ENCODE assay signal across 9 cellular contexts in genomic region chr9:98172604-98173003, GRCh38. TPM values are rescaled to one million over a fixed set of nuclear protein-coding genes. Genes with fewer than 3 reads are reported as not detected.
DNase-seq lines count a peak whose midpoint lies in the region; ATAC-seq and TF ChIP-seq lines count a peak whose summit lies in the region.
"Had no signal": no experiment of that assay in that cellular context is flagged by ENCODE, and none has a peak within 500 bp of the region (broad histone marks: within the 10 kb centered on the region; RNA-seq: fewer than 3 reads in every experiment).

No MANE protein-coding gene starts in this region.

- H3K9me3 Mint-ChIP-seq in chondrocyte (ENCODE audit: low read depth): no peaks in the 10 kb centered on the region

- in situ Hi-C loops in T47D (cut with HindIII; ENCODE audit: low pct_unique_long_range_greater_than_20kb, low sequenced_read_pairs): no loop called here
- in situ Hi-C loops in mammary epithelial cell (cut with MboI; ENCODE audit: low sequenced_read_pairs in 2 of 2): loop anchor here in 1 of 2 donors (25.0 kb wide), 1 partner anchor 90 kb away; the partner anchor contains the start of gene TBC1D2

- H3K27me3 Mint-ChIP-seq in chondrocyte (ENCODE audit: low read depth): no peaks in the 10 kb centered on the region

- H3K36me3 ChIP-seq in mammary epithelial cell (ENCODE audit: insufficient read depth, low read length): no peaks in the 10 kb centered on the region
- H3K36me3 ChIP-seq: gastrocnemius medialis had no signal

- intact Hi-C loops in mammary epithelial cell (cut with micrococcal nuclease): no loop called here

- no peak overlapping the region for H3K9ac ChIP-seq in mammary epithelial cell (ENCODE audit: insufficient read depth, low read length)

- no peak overlapping the region for H2AFZ ChIP-seq in mammary epithelial cell (ENCODE audit: low read depth, low read length)

- no peak overlapping the region for H3K27ac Mint-ChIP-seq in chondrocyte (ENCODE audit: unreplicated experiment)

- H3K4me1 Mint-ChIP-seq in chondrocyte (ENCODE audit: low read depth): peaks cover 15% of the 10 kb centered on the region

- dilution Hi-C loops in mammary epithelial cell (cut with HindIII; ENCODE audit: low sequenced_read_pairs): no loop called here

- H3K4me3 Mint-ChIP-seq in chondrocyte (ENCODE audit: unreplicated experiment): no peak overlapping the region

- peak; percentile 38 to 82 for DNase-seq in T47D (ENCODE audit: low read depth in 1 of 2, low spot score in 1 of 2)
- no peak for DNase-seq in mammary epithelial cell
- peak; percentile 99 for DNase-seq in NCI-H524 treated with DMSO at 0.1 percent for 48 hours (lab: John Stamatoyannopoulos, UW)
- DNase-seq in fibroblast of the aortic adventitia (ENCODE audit: low read depth): peak; percentile 4
- DNase-seq in AG08396 (ENCODE audit: low spot score): no peak
- DNase-seq in HuH-7.5 (ENCODE audit: low spot score): no peak
- no peak for DNase-seq in chondrocyte (ENCODE audit: low spot score)
- DNase-seq: gastrocnemius medialis had no signal

- H3K9me3 ChIP-seq in mammary epithelial cell (replicated peaks; ENCODE audit: insufficient read depth, low read length): no peaks in the 10 kb centered on the region
- H3K9me3 ChIP-seq: gastrocnemius medialis had no signal

- peaks cover 22% of the 10 kb centered on the region for H3K79me2 ChIP-seq in mammary epithelial cell (ENCODE audit: insufficient read depth, low read length)

- no peak overlapping the region for H3K4me2 ChIP-seq in mammary epithelial cell (ENCODE audit: insufficient read depth, low read depth, low read length)

- H3K27ac ChIP-seq in mammary epithelial cell (ENCODE audit: insufficient read depth, low read depth, low read length): no peak overlapping the region
- H3K27ac ChIP-seq: gastrocnemius medialis had no signal

- no TSS peak for BruUV-seq in mammary epithelial cell (replicated peaks; lab: Mats Ljungman, UMichigan)

- no peak overlapping the region for H3K4me3 ChIP-seq in mammary epithelial cell (replicated peaks in 1 of 3; ENCODE audit: insufficient read depth in 1 of 3, low read depth in 2 of 3, low read length in 3 of 3)
- no peak overlapping the region for H3K4me3 ChIP-seq in fibroblast of the aortic adventitia (ENCODE audit: low read depth, low read length)
- H3K4me3 ChIP-seq: gastrocnemius medialis had no signal

- H4K20me1 ChIP-seq in mammary epithelial cell (ENCODE audit: insufficient read depth, low read length): no peaks in the 10 kb centered on the region

- no peak for TF ChIP-seq CTCF in mammary epithelial cell (conservative IDR thresholded peaks at IDR 0.05 in 1 of 2, IDR thresholded peaks at IDR 0.05 in 1 of 2; ENCODE audit: extremely low read depth in 1 of 2, insufficient read depth in 1 of 2, low read depth in 1 of 2, low read length in 2 of 2)
- no peak for TF ChIP-seq CTCF in fibroblast of the aortic adventitia (IDR thresholded peaks at IDR 0.05; ENCODE audit: insufficient read depth, low read length)
- no peak for TF ChIP-seq CTCF in chondrocyte (IDR thresholded peaks at IDR 0.05)

- CTCF ChIA-PET in mammary epithelial cell (lab: Charles Lee; ENCODE audit: low non-redundant PET): no interaction called here

- ATAC-seq in GM19455 (IDR thresholded peaks at IDR 0.05; ENCODE audit: unreplicated experiment): no peak
- ATAC-seq: gastrocnemius medialis had no signal

- H3K36me3 Mint-ChIP-seq in chondrocyte (ENCODE audit: low read depth): no peaks in the 10 kb centered on the region

- no peaks in the 10 kb centered on the region for H3K27me3 ChIP-seq in mammary epithelial cell (ENCODE audit: insufficient read depth, low read length)
- H3K27me3 ChIP-seq: gastrocnemius medialis had no signal

- WGBS in mammary epithelial cell (ENCODE audit: low coverage, missing lambda C conversion rate): 95% methylated on average over 2 of the region's 3 CpGs

- peaks cover 21% of the 10 kb centered on the region for H3K4me1 ChIP-seq in mammary epithelial cell (ENCODE audit: insufficient read depth, low read length)
- H3K4me1 ChIP-seq: gastrocnemius medialis had no signal

RNA-seq across cellular contexts. Expression of gene CORO2A, which starts 19.8 kb away (rescaled TPM):
- total RNA-seq in mammary epithelial cell: 10 to 100 TPM in 1 of 2 donors, 1 to 10 TPM in 1; 9.7 to 19.7 TPM
- polyA plus RNA-seq in mammary epithelial cell: 17.4 TPM
- polyA minus RNA-seq in mammary epithelial cell: 18.8 TPM
- 0.36 and 0.57 TPM in 2 replicates for total RNA-seq in fibroblast of the aortic adventitia (ENCODE audit: low replicate concordance)
- total RNA-seq in chondrocyte: 10.1 to 17.4 TPM (median 10.2 TPM) in 3 replicates

RNA-seq across cellular contexts. Expression of gene TRIM14, which starts 53.6 kb away (rescaled TPM):
- total RNA-seq in mammary epithelial cell (10 to 100 TPM; 11.3 to 17.6 TPM), fibroblast of the aortic adventitia (ENCODE audit: low replicate concordance) (0.81 and 2.0 TPM in 2 replicates), chondrocyte (0.58 to 1.1 TPM (median 1.1 TPM) in 3 replicates)
- polyA plus RNA-seq in mammary epithelial cell: 14.6 TPM
- polyA minus RNA-seq in mammary epithelial cell: 38.8 TPM

Comparison
In these comparisons a context has a peak if more than half of its experiments do, and no peak if none do; other contexts are left out.
1. DNase-seq: peak in T47D (2 of 2), NCI-H524 treated with DMSO at 0.1 percent for 48 hours (single experiment) and fibroblast of the aortic adventitia (single experiment); none in mammary epithelial cell (single experiment), AG08396 (single experiment), HuH-7.5 (single experiment) and chondrocyte (single experiment).